ENCODE assay signal across 14 cellular contexts in the genomic region with DNA sequence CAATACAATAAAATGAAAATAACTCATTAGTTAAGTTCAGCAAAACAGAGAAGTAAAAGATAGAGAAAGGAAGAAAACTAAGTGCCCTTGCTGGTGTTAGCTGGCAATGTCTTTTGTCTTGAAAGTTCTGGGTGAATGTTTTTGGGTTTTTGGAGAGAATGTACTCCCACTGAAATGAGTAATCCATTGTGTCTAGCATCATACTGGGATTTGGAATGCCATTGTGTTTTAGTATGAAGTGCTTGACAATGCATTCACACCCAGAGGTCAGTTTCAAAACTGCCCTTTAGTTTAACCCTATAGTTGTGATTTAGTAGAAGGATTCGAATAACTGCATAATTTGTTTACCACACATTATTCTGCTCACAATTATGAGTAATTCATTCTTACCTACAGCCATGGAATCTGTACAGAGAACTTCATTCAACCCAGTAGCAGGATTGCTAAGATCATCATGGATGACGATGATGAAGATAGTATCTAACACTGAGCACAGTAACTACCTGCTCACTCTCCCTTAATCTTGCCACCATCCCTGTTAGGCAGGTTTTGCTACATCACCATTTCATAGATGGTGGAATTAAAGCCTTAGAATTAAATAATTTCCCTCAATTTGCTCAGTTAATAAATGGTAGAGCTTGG. TPM values are rescaled to one million over a fixed set of nuclear protein-coding genes. Genes with fewer than 3 reads are reported as not detected.
DNase-seq lines count a peak whose midpoint lies in the region; ATAC-seq and TF ChIP-seq lines count a peak whose summit lies in the region.
"Had no signal": no experiment of that assay in that cellular context is flagged by ENCODE, and none has a peak within 500 bp of the region (broad histone marks: within the 10 kb centered on the region; RNA-seq: fewer than 3 reads in every experiment).

No MANE protein-coding gene starts in this region.

- H3K27me3 Mint-ChIP-seq in GM23338 (ENCODE audit: insufficient read depth, low read depth, poor library complexity) (no peaks in the 10 kb centered on the region), osteocyte (ENCODE audit: unreplicated experiment) (no peaks in the 10 kb centered on the region)
- H3K27me3 Mint-ChIP-seq: IgD-negative memory B cell had no signal

- no peaks in the 10 kb centered on the region for H3F3A ChIP-seq in GM23338 (replicated peaks; ENCODE audit: low read depth)

- H3K36me3 Mint-ChIP-seq in GM23338 (ENCODE audit: low read depth) (no peaks in the 10 kb centered on the region), osteocyte (ENCODE audit: unreplicated experiment) (no peaks in the 10 kb centered on the region)
- H3K36me3 Mint-ChIP-seq: IgD-negative memory B cell had no signal

- H3K4me3 Mint-ChIP-seq in GM23338, result no peak overlapping the region
- no peak overlapping the region for H3K4me3 Mint-ChIP-seq in osteocyte (ENCODE audit: unreplicated experiment)

- H3K4me1 Mint-ChIP-seq in GM23338 (peaks cover 45% of the 10 kb centered on the region), osteocyte (ENCODE audit: unreplicated experiment) (peaks cover 87% of the 10 kb centered on the region)

- H3K27ac ChIP-seq in GM23338 (ENCODE audit: low read depth) (no peak overlapping the region), epithelial cell of prostate (peak overlapping the region; percentile 93)

- H2AFZ ChIP-seq in GM23338, result no peak overlapping the region

- TF ChIP-seq CTCF in GM23338 (conservative IDR thresholded peaks at IDR 0.05; ENCODE audit: low read depth in 2 of 2) (no peak), osteocyte (IDR thresholded peaks at IDR 0.05) (no peak)

- H3K9me3 Mint-ChIP-seq in GM23338 (no peaks in the 10 kb centered on the region), osteocyte (ENCODE audit: unreplicated experiment) (no peaks in the 10 kb centered on the region)
- H3K9me3 Mint-ChIP-seq: IgD-negative memory B cell had no signal

- no peaks in the 10 kb centered on the region for H3K9me2 ChIP-seq in GM23338 (ENCODE audit: insufficient read depth)

- no peak overlapping the region for H3K4me3 ChIP-seq in GM23338
- H3K4me3 ChIP-seq: prostate gland, upper lobe of right lung had no signal

- no peak overlapping the region for H3K4me2 ChIP-seq in GM23338

- H3K36me3 ChIP-seq in GM23338 (ENCODE audit: insufficient read depth), result no peaks in the 10 kb centered on the region
- H3K36me3 ChIP-seq: prostate gland, upper lobe of right lung had no signal

- H4K20me1 ChIP-seq in GM23338 (replicated peaks; ENCODE audit: insufficient read depth), result no peaks in the 10 kb centered on the region

- ATAC-seq in GM23338 (no peak), GM18519 (IDR thresholded peaks at IDR 0.05; ENCODE audit: low FRiP score, unreplicated experiment) (no peak), HG02610 (IDR thresholded peaks at IDR 0.05; ENCODE audit: unreplicated experiment) (no peak)
- ATAC-seq: upper lobe of right lung had no signal

- H3K79me2 ChIP-seq in GM23338 (replicated peaks; ENCODE audit: insufficient read depth), result peaks cover 4% of the 10 kb centered on the region; the same call in 1 of the 2 replicates

- peaks cover 49% of the 10 kb centered on the region for H3K4me1 ChIP-seq in GM23338 (ENCODE audit: insufficient read depth)

- no peak for DNase-seq in GM23338 (ENCODE audit: low spot score)
- DNase-seq in RKO (ENCODE audit: low spot score), result peak; percentile 7
- no peak for DNase-seq in epithelial cell of prostate (ENCODE audit: low read depth, low spot score)
- DNase-seq in osteocyte (ENCODE audit: extremely low spot score, unreplicated experiment), result no peak
- no peak for DNase-seq in NCI-H446 treated with DMSO at 0.1 percent for 48 hours (lab: John Stamatoyannopoulos, UW)
- DNase-seq in NCI-H2196 (lab: John Stamatoyannopoulos, UW; ENCODE audit: unreplicated experiment), result no peak
- DNase-seq: activated CD4-positive, CD25-positive, alpha-beta regulatory T cell treated with anti-CD3 and anti-CD28 coated beads, Interleukin-2, amount 50 U/mL, for 72 hours; amniotic stem cell; DND-41; upper lobe of right lung had no signal

- H3K27ac Mint-ChIP-seq in GM23338 (peak overlapping the region; percentile 50), osteocyte (ENCODE audit: unreplicated experiment) (peak overlapping the region; percentile 98)
- H3K27ac Mint-ChIP-seq: IgD-negative memory B cell had no signal

- no peaks in the 10 kb centered on the region for H3K27me3 ChIP-seq in GM23338 (ENCODE audit: insufficient read depth)
- H3K27me3 ChIP-seq: upper lobe of right lung had no signal

TF ChIP-seq in GM23338, 12 proteins besides CTCF, POLR2A, EP300 and RAD21 (continues in another document):
- no peak for TF ChIP-seq NANOG (IDR thresholded peaks at IDR 0.05; ENCODE audit: borderline replicate concordance)
- TF ChIP-seq, protein P1, sequence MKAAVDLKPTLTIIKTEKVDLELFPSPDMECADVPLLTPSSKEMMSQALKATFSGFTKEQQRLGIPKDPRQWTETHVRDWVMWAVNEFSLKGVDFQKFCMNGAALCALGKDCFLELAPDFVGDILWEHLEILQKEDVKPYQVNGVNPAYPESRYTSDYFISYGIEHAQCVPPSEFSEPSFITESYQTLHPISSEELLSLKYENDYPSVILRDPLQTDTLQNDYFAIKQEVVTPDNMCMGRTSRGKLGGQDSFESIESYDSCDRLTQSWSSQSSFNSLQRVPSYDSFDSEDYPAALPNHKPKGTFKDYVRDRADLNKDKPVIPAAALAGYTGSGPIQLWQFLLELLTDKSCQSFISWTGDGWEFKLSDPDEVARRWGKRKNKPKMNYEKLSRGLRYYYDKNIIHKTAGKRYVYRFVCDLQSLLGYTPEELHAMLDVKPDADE (IDR thresholded peaks at IDR 0.05), result no peak
- TF ChIP-seq JUNB (IDR thresholded peaks at IDR 0.05; ENCODE audit: unreplicated experiment), result no peak
- TF ChIP-seq, protein P2, sequence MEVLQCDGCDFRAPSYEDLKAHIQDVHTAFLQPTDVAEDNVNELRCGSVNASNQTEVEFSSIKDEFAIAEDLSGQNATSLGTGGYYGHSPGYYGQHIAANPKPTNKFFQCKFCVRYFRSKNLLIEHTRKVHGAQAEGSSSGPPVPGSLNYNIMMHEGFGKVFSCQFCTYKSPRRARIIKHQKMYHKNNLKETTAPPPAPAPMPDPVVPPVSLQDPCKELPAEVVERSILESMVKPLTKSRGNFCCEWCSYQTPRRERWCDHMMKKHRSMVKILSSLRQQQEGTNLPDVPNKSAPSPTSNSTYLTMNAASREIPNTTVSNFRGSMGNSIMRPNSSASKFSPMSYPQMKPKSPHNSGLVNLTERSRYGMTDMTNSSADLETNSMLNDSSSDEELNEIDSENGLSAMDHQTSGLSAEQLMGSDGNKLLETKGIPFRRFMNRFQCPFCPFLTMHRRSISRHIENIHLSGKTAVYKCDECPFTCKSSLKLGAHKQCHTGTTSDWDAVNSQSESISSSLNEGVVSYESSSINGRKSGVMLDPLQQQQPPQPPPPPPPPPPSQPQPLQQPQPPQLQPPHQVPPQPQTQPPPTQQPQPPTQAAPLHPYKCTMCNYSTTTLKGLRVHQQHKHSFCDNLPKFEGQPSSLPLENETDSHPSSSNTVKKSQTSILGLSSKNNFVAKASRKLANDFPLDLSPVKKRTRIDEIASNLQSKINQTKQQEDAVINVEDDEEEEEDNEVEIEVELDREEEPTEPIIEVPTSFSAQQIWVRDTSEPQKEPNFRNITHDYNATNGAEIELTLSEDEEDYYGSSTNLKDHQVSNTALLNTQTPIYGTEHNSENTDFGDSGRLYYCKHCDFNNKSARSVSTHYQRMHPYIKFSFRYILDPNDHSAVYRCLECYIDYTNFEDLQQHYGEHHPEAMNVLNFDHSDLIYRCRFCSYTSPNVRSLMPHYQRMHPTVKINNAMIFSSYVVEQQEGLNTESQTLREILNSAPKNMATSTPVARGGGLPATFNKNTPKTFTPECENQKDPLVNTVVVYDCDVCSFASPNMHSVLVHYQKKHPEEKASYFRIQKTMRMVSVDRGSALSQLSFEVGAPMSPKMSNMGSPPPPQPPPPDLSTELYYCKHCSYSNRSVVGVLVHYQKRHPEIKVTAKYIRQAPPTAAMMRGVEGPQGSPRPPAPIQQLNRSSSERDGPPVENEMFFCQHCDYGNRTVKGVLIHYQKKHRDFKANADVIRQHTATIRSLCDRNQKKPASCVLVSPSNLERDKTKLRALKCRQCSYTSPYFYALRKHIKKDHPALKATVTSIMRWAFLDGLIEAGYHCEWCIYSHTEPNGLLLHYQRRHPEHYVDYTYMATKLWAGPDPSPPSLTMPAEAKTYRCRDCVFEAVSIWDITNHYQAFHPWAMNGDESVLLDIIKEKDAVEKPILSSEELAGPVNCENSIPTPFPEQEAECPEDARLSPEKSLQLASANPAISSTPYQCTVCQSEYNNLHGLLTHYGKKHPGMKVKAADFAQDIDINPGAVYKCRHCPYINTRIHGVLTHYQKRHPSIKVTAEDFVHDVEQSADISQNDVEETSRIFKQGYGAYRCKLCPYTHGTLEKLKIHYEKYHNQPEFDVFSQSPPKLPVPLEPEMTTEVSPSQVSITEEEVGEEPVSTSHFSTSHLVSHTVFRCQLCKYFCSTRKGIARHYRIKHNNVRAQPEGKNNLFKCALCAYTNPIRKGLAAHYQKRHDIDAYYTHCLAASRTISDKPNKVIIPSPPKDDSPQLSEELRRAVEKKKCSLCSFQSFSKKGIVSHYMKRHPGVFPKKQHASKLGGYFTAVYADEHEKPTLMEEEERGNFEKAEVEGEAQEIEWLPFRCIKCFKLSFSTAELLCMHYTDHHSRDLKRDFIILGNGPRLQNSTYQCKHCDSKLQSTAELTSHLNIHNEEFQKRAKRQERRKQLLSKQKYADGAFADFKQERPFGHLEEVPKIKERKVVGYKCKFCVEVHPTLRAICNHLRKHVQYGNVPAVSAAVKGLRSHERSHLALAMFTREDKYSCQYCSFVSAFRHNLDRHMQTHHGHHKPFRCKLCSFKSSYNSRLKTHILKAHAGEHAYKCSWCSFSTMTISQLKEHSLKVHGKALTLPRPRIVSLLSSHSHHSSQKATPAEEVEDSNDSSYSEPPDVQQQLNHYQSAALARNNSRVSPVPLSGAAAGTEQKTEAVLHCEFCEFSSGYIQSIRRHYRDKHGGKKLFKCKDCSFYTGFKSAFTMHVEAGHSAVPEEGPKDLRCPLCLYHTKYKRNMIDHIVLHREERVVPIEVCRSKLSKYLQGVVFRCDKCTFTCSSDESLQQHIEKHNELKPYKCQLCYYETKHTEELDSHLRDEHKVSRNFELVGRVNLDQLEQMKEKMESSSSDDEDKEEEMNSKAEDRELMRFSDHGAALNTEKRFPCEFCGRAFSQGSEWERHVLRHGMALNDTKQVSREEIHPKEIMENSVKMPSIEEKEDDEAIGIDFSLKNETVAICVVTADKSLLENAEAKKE (CRISPR knock-in tag; IDR thresholded peaks at IDR 0.05), result no peak
- TF ChIP-seq CREB1 (CRISPR knock-in tag; IDR thresholded peaks at IDR 0.05; ENCODE audit: low read depth), result no peak
- TF ChIP-seq EZH2 (IDR thresholded peaks at IDR 0.05; ENCODE audit: low read depth, unreplicated experiment), result no peak
- no peak for TF ChIP-seq ZNF114 (CRISPR knock-in tag; IDR thresholded peaks at IDR 0.05)
- TF ChIP-seq POLR2AphosphoS5 (IDR thresholded peaks at IDR 0.05; ENCODE audit: low read depth), result no peak

RNA-seq across cellular contexts. Expression of gene MAML2, which starts 33.9 kb away (rescaled TPM):
- total RNA-seq in GM23338 (2014; rRNA removed; shearing (Covaris generic)), result 5.7 and 7.1 TPM in 2 replicates
- 1.7 and 2.0 TPM in 2 replicates for polyA plus RNA-seq in GM23338 (2016; fragmentation: Nextera tagmentation; extraction: Ambion mirVana)
- 28.0 and 29.3 TPM in 2 replicates for total RNA-seq in osteocyte
